ENCODE assay signal across 14 cellular contexts in genomic region chr3:149494759-149495580, GRCh38. TPM values are rescaled to one million over a fixed set of nuclear protein-coding genes. Genes with fewer than 3 reads are reported as not detected.
A peak's percentile ranks its signal among the peaks of the same experiment; 100 is the strongest.
DNase-seq lines count a peak whose midpoint lies in the region; ATAC-seq and TF ChIP-seq lines count a peak whose summit lies in the region.
"Had no signal": no experiment of that assay in that cellular context is flagged by ENCODE, and none has a peak within 500 bp of the region (broad histone marks: within the 10 kb centered on the region; RNA-seq: fewer than 3 reads in every experiment).

No MANE protein-coding gene starts in this region.

- peak; percentile 87 for ATAC-seq in activated T-helper 17 cell treated with anti-CD3 and anti-CD28 coated beads, Interleukin-2, amount 50 U/mL, for 72 hours (replicated peaks)
- no peak for ATAC-seq in GM18868 (IDR thresholded peaks at IDR 0.05; ENCODE audit: unreplicated experiment)
- ATAC-seq: stimulated activated memory B cell treated with anti-CD40 and anti-IgM and Interleukin-4, amounts not matched to agents 10 μg/mL and 1 μg/mL and 100 μg/mL, for 72 hours had no signal

- H4K91ac ChIP-seq in neuronal stem cell (ENCODE audit: low read depth, low read length, poor library complexity) = no peak overlapping the region

- no peak overlapping the region for H3K18ac ChIP-seq in neuronal stem cell (ENCODE audit: low read length)

- H3K4me1 Mint-ChIP-seq in activated T-helper 17 cell treated with anti-CD3 and anti-CD28 coated beads, Interleukin-2, amount 50 U/mL, for 72 hours = no peaks in the 10 kb centered on the region
- H3K4me1 Mint-ChIP-seq: stimulated activated memory B cell treated with anti-CD40 and anti-IgM and Interleukin-4, amounts not matched to agents 10 μg/mL and 1 μg/mL and 100 μg/mL, for 72 hours had no signal

- H3K9me3 Mint-ChIP-seq in activated T-helper 17 cell treated with anti-CD3 and anti-CD28 coated beads, Interleukin-2, amount 50 U/mL, for 72 hours = no peaks in the 10 kb centered on the region
- H3K9me3 Mint-ChIP-seq: activated naive CD8-positive, alpha-beta T cell treated with anti-CD3 and anti-CD28 coated beads, Interleukin-2, amount 10 ng/mL, durations not matched to agents 7 days and 5 days; stimulated activated memory B cell treated with anti-CD40 and anti-IgM and Interleukin-4, amounts not matched to agents 10 μg/mL and 1 μg/mL and 100 μg/mL, for 72 hours had no signal

- no peak overlapping the region for H3K23ac ChIP-seq in neuronal stem cell (ENCODE audit: low read depth, low read length, poor library complexity)

- no peaks in the 10 kb centered on the region for H3K36me3 Mint-ChIP-seq in activated T-helper 17 cell treated with anti-CD3 and anti-CD28 coated beads, Interleukin-2, amount 50 U/mL, for 72 hours (ENCODE audit: low read depth)
- H3K36me3 Mint-ChIP-seq: activated naive CD8-positive, alpha-beta T cell treated with anti-CD3 and anti-CD28 coated beads, Interleukin-2, amount 10 ng/mL, durations not matched to agents 7 days and 5 days; stimulated activated memory B cell treated with anti-CD40 and anti-IgM and Interleukin-4, amounts not matched to agents 10 μg/mL and 1 μg/mL and 100 μg/mL, for 72 hours had no signal

- H3K4me2 ChIP-seq in neuronal stem cell (ENCODE audit: insufficient read depth, low read length, poor library complexity, severe bottlenecking) = no peak overlapping the region

- no peak overlapping the region for H2BK15ac ChIP-seq in neuronal stem cell (ENCODE audit: low read length)

- peak; percentile 71 for DNase-seq in AG08395 (ENCODE audit: low spot score)
- DNase-seq in HCEC 1CT = peak; percentile 60
- peak; percentile 73 for DNase-seq in iris pigment epithelial cell (ENCODE audit: low read depth)
- no peak for DNase-seq in colonic mucosa
- no peak for DNase-seq in GM20000 (ENCODE audit: low spot score)
- no peak for DNase-seq in neuronal stem cell (ENCODE audit: low spot score)
- DNase-seq: activated naive CD8-positive, alpha-beta T cell treated with anti-CD3 and anti-CD28 coated beads, Interleukin-2, amount 10 ng/mL, durations not matched to agents 7 days and 5 days; cortex of kidney; NCI-H187 treated with DMSO at 0.1 percent for 48 hours had no signal

- no peak overlapping the region for H2BK12ac ChIP-seq in neuronal stem cell (ENCODE audit: low read length)

- no peak overlapping the region for H2BK5ac ChIP-seq in neuronal stem cell (ENCODE audit: low read length)

- no peak overlapping the region for H3K4me3 Mint-ChIP-seq in activated T-helper 17 cell treated with anti-CD3 and anti-CD28 coated beads, Interleukin-2, amount 50 U/mL, for 72 hours
- H3K4me3 Mint-ChIP-seq: activated naive CD8-positive, alpha-beta T cell treated with anti-CD3 and anti-CD28 coated beads, Interleukin-2, amount 10 ng/mL, durations not matched to agents 7 days and 5 days; stimulated activated memory B cell treated with anti-CD40 and anti-IgM and Interleukin-4, amounts not matched to agents 10 μg/mL and 1 μg/mL and 100 μg/mL, for 72 hours had no signal

- H3K4me3 ChIP-seq in colonic mucosa = no peak overlapping the region
- H3K4me3 ChIP-seq in neuronal stem cell (ENCODE audit: low read length in 2 of 2) = no peak overlapping the region
- H3K4me3 ChIP-seq: SJSA1 had no signal

- H3K27me3 Mint-ChIP-seq in activated T-helper 17 cell treated with anti-CD3 and anti-CD28 coated beads, Interleukin-2, amount 50 U/mL, for 72 hours = peaks cover 22% of the 10 kb centered on the region

- H3K79me1 ChIP-seq in neuronal stem cell (ENCODE audit: low read depth, low read length) = no peaks in the 10 kb centered on the region

- H3K9me3 ChIP-seq in colonic mucosa (no peaks in the 10 kb centered on the region), neuronal stem cell (replicated peaks in 1 of 2; ENCODE audit: control insufficient read depth in 2 of 2, insufficient read depth in 1 of 2, low read depth in 1 of 2, low read length in 2 of 2) (no peaks in the 10 kb centered on the region)
- H3K9me3 ChIP-seq: SJSA1 had no signal

- H3K4ac ChIP-seq in neuronal stem cell (ENCODE audit: low read length) = no peak overlapping the region

- no peak overlapping the region for H3K9ac ChIP-seq in colonic mucosa (ENCODE audit: low read depth in 2 of 2, low read length in 2 of 2)
- no peak overlapping the region for H3K9ac ChIP-seq in neuronal stem cell (ENCODE audit: low read depth, low read length, poor library complexity)

- H3K27ac ChIP-seq in colonic mucosa (no peak overlapping the region), neuronal stem cell (replicated peaks; ENCODE audit: low read length) (no peak overlapping the region)
- H3K27ac ChIP-seq: SJSA1 had no signal

- intact Hi-C loops in colonic mucosa (cut with DNase I) = no loop called here

- H3K36me3 ChIP-seq in colonic mucosa (no peaks in the 10 kb centered on the region), neuronal stem cell (replicated peaks in 1 of 2; ENCODE audit: control insufficient read depth in 2 of 2, insufficient read depth in 2 of 2, low read length in 2 of 2) (no peaks in the 10 kb centered on the region)
- H3K36me3 ChIP-seq: SJSA1 had no signal

- H2AFZ ChIP-seq in neuronal stem cell (ENCODE audit: low read length) = no peak overlapping the region

- H2AK5ac ChIP-seq in neuronal stem cell (ENCODE audit: low read depth, low read length) = no peak overlapping the region

- H3K4me1 ChIP-seq in colonic mucosa (no peaks in the 10 kb centered on the region), neuronal stem cell (ENCODE audit: control insufficient read depth in 2 of 2, insufficient read depth in 1 of 2, low read depth in 1 of 2, low read length in 2 of 2) (no peaks in the 10 kb centered on the region)

- no peak overlapping the region for H2BK120ac ChIP-seq in neuronal stem cell (ENCODE audit: low read depth, low read length)

- H3K14ac ChIP-seq in neuronal stem cell (ENCODE audit: low read length) = no peak overlapping the region

- H3K27me3 ChIP-seq in colonic mucosa (no peaks in the 10 kb centered on the region), neuronal stem cell (ENCODE audit: control insufficient read depth in 3 of 3, insufficient read depth in 3 of 3, low read depth in 1 of 3, low read length in 3 of 3) (peaks cover 0 to 16% (median 3%) of the 10 kb centered on the region in 3 experiments)
- H3K27me3 ChIP-seq: SJSA1 had no signal

- WGBS in neuronal stem cell (ENCODE audit: extremely low coverage in 2 of 2, insufficient read length in 2 of 2, insufficient replicate concordance in 1 of 2), 2 donors = no CpG with 5 or more reads among the region's 6 CpGs

- H3K27ac Mint-ChIP-seq in activated T-helper 17 cell treated with anti-CD3 and anti-CD28 coated beads, Interleukin-2, amount 50 U/mL, for 72 hours = no peak overlapping the region
- H3K27ac Mint-ChIP-seq: activated naive CD8-positive, alpha-beta T cell treated with anti-CD3 and anti-CD28 coated beads, Interleukin-2, amount 10 ng/mL, durations not matched to agents 7 days and 5 days; stimulated activated memory B cell treated with anti-CD40 and anti-IgM and Interleukin-4, amounts not matched to agents 10 μg/mL and 1 μg/mL and 100 μg/mL, for 72 hours had no signal

- H4K8ac ChIP-seq in neuronal stem cell (ENCODE audit: low read depth, low read length) = no peak overlapping the region

- TF ChIP-seq CTCF in colonic mucosa (IDR thresholded peaks at IDR 0.05) = no peak
- TF ChIP-seq CTCF in GM20000 (IDR thresholded peaks at IDR 0.05; ENCODE audit: extremely low read depth, missing control alignments) = no peak

RNA-seq across cellular contexts. Expression of gene TM4SF4, which starts 20.5 kb away (rescaled TPM):
- total RNA-seq in activated T-helper 17 cell treated with anti-CD3 and anti-CD28 coated beads, Interleukin-2, amount 50 U/mL, for 72 hours = not detected
- total RNA-seq in colonic mucosa = 1 to 10 TPM; 1.1 to 4.5 TPM
- polyA plus RNA-seq in neuronal stem cell (2013, experiment 1 of 2) = not detected
- not detected for polyA plus RNA-seq in neuronal stem cell (2013, experiment 2 of 2)
- total RNA-seq: activated naive CD8-positive, alpha-beta T cell treated with anti-CD3 and anti-CD28 coated beads, Interleukin-2, amount 10 ng/mL, durations not matched to agents 7 days and 5 days; H4; SJSA1 had no signal

Comparison
In these comparisons a context has a peak if more than half of its experiments do, and no peak if none do; other contexts are left out.
1. DNase-seq: peak in AG08395 (single experiment), HCEC 1CT (single experiment) and iris pigment epithelial cell (single experiment); none in colonic mucosa (single experiment), GM20000 (single experiment) and neuronal stem cell (single experiment).